Comparison of ENCODE assay signal across 32 cellular contexts in the genomic region with DNA sequence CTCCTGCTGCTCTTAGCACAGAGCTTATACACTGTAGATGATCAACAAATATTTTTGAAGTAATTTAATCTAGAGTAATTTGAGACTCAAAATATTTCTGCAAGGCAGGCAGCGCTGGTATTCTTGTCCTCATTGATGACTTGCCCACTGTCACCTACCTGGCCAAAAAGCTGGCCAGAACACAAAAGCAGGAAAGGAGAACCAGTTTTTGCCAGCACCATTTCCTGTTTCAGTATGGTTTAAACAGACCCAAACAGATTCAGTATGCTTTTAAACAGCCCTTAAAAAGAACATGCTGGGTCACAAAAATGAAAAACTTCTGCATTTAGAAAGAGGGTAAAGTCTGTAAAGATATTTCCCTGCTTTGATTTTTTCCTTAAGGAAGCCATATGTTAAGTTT. TPM values are rescaled to one million over a fixed set of nuclear protein-coding genes. Genes with fewer than 3 reads are reported as not detected.
DNase-seq lines count a peak whose midpoint lies in the region; ATAC-seq and TF ChIP-seq lines count a peak whose summit lies in the region.
"Had no signal": no experiment of that assay in that cellular context is flagged by ENCODE, and none has a peak within 500 bp of the region (broad histone marks: within the 10 kb centered on the region; RNA-seq: fewer than 3 reads in every experiment).

No MANE protein-coding gene starts in this region.

- H2AFZ ChIP-seq in Karpas-422 (ENCODE audit: low read length) (peak overlapping the region; percentile 56; the same call in 1 of the 2 replicates), PC-3 (ENCODE audit: low read length) (peak overlapping the region; percentile 37; the same call in 1 of the 2 replicates), hepatocyte (peak overlapping the region; percentile 12)
- H2AFZ ChIP-seq: neural progenitor cell had no signal

- 76% methylated on average over 1 of the region's 1 CpG for WGBS in hepatocyte (ENCODE audit: low lambda C conversion rate, missing lambda C conversion rate)

- no TSS peak for BruUV-seq in PC-3 (replicated peaks; lab: Mats Ljungman, UMichigan)

- ATAC-seq in PC-3 (no peak), HG03520 (IDR thresholded peaks at IDR 0.05; ENCODE audit: unreplicated experiment) (no peak), HG03097 (IDR thresholded peaks at IDR 0.05; ENCODE audit: low FRiP score, unreplicated experiment) (no peak)
- ATAC-seq: activated CD4-positive, CD25-positive, alpha-beta regulatory T cell treated with anti-CD3 and anti-CD28 coated beads, Interleukin-2, amount 50 U/mL, for 24 hours; gastrocnemius medialis; left colon; sciatic nerve; stimulated activated memory B cell treated with anti-CD40 and anti-IgM and Interleukin-4, amounts not matched to agents 10 μg/mL and 1 μg/mL and 100 μg/mL, for 72 hours; upper lobe of right lung had no signal

- H3K9me3 ChIP-seq in Karpas-422 (ENCODE audit: low read length), result no peaks in the 10 kb centered on the region
- no peaks in the 10 kb centered on the region for H3K9me3 ChIP-seq in PC-3 (ENCODE audit: low read length)
- H3K9me3 ChIP-seq in hepatocyte (ENCODE audit: low read depth), result no peaks in the 10 kb centered on the region
- H3K9me3 ChIP-seq: Caco-2, gastrocnemius medialis, SJSA1, upper lobe of right lung had no signal

- peaks cover 5% of the 10 kb centered on the region for H3K4me1 ChIP-seq in Karpas-422 (ENCODE audit: low read length)
- H3K4me1 ChIP-seq in PC-3 (ENCODE audit: insufficient read depth, low read length), result no peaks in the 10 kb centered on the region
- H3K4me1 ChIP-seq in hepatocyte (ENCODE audit: insufficient read depth), result peaks cover 9% of the 10 kb centered on the region
- H3K4me1 ChIP-seq: Caco-2, neural progenitor cell had no signal

- DNase-seq in GM12865 (ENCODE audit: low read depth) (peak; percentile 21), Karpas-422 (no peak), PC-3 (peak; percentile 30), hepatocyte (ENCODE audit: low spot score) (no peak)
- no peak for DNase-seq in activated T-cell treated with anti-CD3 and anti-CD28 coated beads, Interleukin-2, amount 50 U/mL, for 48 hours
- DNase-seq: activated CD4-positive, alpha-beta T cell treated with anti-CD3 and anti-CD28 coated beads, Interleukin-2, amount 50 U/mL, for 48 hours; activated effector memory CD4-positive, alpha-beta T cell treated with Interleukin-2 at 50 U/mL for 16 hours; aorta; Caco-2; DMS79 treated with DMSO at 0.1 percent for 48 hours; gastrocnemius medialis; HCEC 1CT; hippocampal formation; left colon; mesendoderm; NCI-H1417; NCI-H2081 treated with DMSO at 0.1 percent for 48 hours; NCI-H446; NCI-H774; stimulated activated CD4-positive, alpha-beta T cell treated with anti-CD3 and anti-CD28 coated beads, Interleukin-12 subunit alpha, Interleukin-12 subunit beta, amount 100 ng/mL, for 4 hours; stimulated activated CD4-positive, alpha-beta T cell treated with anti-CD3 and anti-CD28 coated beads, Interleukin-4, amount 100 ng/mL, for 1 hour; upper lobe of right lung had no signal

- CTCF ChIA-PET in PC-3 (lab: Charles Lee), result no interaction called here

- H3K27ac ChIP-seq in Karpas-422 (ENCODE audit: low read length) (no peak overlapping the region), PC-3 (ENCODE audit: low read length) (no peak overlapping the region), hepatocyte (no peak overlapping the region)
- H3K27ac ChIP-seq: C4-2B, cardiac muscle cell, coronary artery, neural progenitor cell, SJSA1, upper lobe of right lung had no signal

- POLR2A ChIA-PET in PC-3 (lab: Charles Lee; ENCODE audit: unreplicated experiment), result no interaction called here

- intact Hi-C loops in PC-3 (cut with micrococcal nuclease), result no loop called here

- no peaks in the 10 kb centered on the region for H4K20me1 ChIP-seq in Karpas-422 (ENCODE audit: insufficient read depth, low read depth, low read length)
- no peaks in the 10 kb centered on the region for H4K20me1 ChIP-seq in PC-3 (ENCODE audit: low read length)
- H4K20me1 ChIP-seq in hepatocyte (ENCODE audit: insufficient read depth, poor library complexity, severe bottlenecking), result no peaks in the 10 kb centered on the region

- H3K4me3 ChIP-seq in GM12865 (ENCODE audit: low read depth, low read length) (no peak overlapping the region), Karpas-422 (ENCODE audit: low read length) (no peak overlapping the region), PC-3 (ENCODE audit: low read length) (no peak overlapping the region), hepatocyte (no peak overlapping the region)
- H3K4me3 ChIP-seq: cardiac muscle cell, coronary artery, gastrocnemius medialis, neural progenitor cell, SJSA1, upper lobe of right lung had no signal

- H3K27me3 ChIP-seq in Karpas-422 (ENCODE audit: low read length) (no peaks in the 10 kb centered on the region), PC-3 (ENCODE audit: low read length) (no peaks in the 10 kb centered on the region), hepatocyte (no peaks in the 10 kb centered on the region)
- H3K27me3 ChIP-seq: cardiac muscle cell, gastrocnemius medialis, neural progenitor cell, SJSA1, upper lobe of right lung had no signal

- H3K36me3 ChIP-seq in Karpas-422 (ENCODE audit: insufficient read depth, low read length) (no peaks in the 10 kb centered on the region), PC-3 (ENCODE audit: low read depth, low read length) (no peaks in the 10 kb centered on the region), hepatocyte (replicated peaks; ENCODE audit: insufficient read depth, low read depth) (no peaks in the 10 kb centered on the region)
- H3K36me3 ChIP-seq: cardiac muscle cell, gastrocnemius medialis, neural progenitor cell, SJSA1, upper lobe of right lung had no signal

- no peaks in the 10 kb centered on the region for H3K9me2 ChIP-seq in Karpas-422 (replicated peaks; ENCODE audit: insufficient read depth, low read length)
- no peaks in the 10 kb centered on the region for H3K9me2 ChIP-seq in PC-3 (replicated peaks; ENCODE audit: low read length)
- no peaks in the 10 kb centered on the region for H3K9me2 ChIP-seq in hepatocyte (replicated peaks; ENCODE audit: insufficient read depth)

- H3K4me2 ChIP-seq in Karpas-422 (ENCODE audit: low read depth, low read length, poor library complexity, severe bottlenecking) (no peak overlapping the region), PC-3 (ENCODE audit: low read length) (no peak overlapping the region), hepatocyte (no peak overlapping the region)
- H3K4me2 ChIP-seq: neural progenitor cell had no signal

- H3F3A ChIP-seq in PC-3 (ENCODE audit: low read length, unreplicated experiment), result no peaks in the 10 kb centered on the region

- H3K79me2 ChIP-seq in Karpas-422 (ENCODE audit: low read length), result no peaks in the 10 kb centered on the region
- no peaks in the 10 kb centered on the region for H3K79me2 ChIP-seq in PC-3 (ENCODE audit: low read length)
- H3K79me2 ChIP-seq in hepatocyte, result no peaks in the 10 kb centered on the region

- TF ChIP-seq CTCF in GM12865 (IDR thresholded peaks at IDR 0.05; ENCODE audit: insufficient read depth, low read depth, low read length, missing control alignments) (no peak), PC-3 (conservative IDR thresholded peaks at IDR 0.05; ENCODE audit: low read depth, low read length) (no peak), hepatocyte (IDR thresholded peaks at IDR 0.05; ENCODE audit: poor library complexity) (no peak)

- H3K9ac ChIP-seq in Karpas-422 (ENCODE audit: low read length) (no peak overlapping the region), PC-3 (ENCODE audit: low read length) (no peak overlapping the region)
- H3K9ac ChIP-seq: neural progenitor cell had no signal

RNA-seq across cellular contexts. Expression of gene ZNF280D, which starts 42.3 kb away (rescaled TPM):
- 12.0 and 48.0 TPM in 2 replicates for total RNA-seq in Karpas-422 (2014; rRNA removed; shearing (Covaris generic); ENCODE audit: low replicate concordance)
- 7.4 and 8.7 TPM in 2 replicates for total RNA-seq in PC-3 (2014; rRNA removed)
- 0.87 and 1.7 TPM in 2 replicates for total RNA-seq in hepatocyte
- 0.54 TPM in 1 of 2 replicates, not detected in the other for polyA plus RNA-seq in hepatocyte

Comparison
In these comparisons a context has a peak if more than half of its experiments do, and no peak if none do; other contexts are left out.
1. DNase-seq: peak in GM12865 (single experiment) and PC-3 (single experiment); none in Karpas-422 (single experiment), hepatocyte (single experiment) and activated T-cell treated with anti-CD3 and anti-CD28 coated beads, Interleukin-2, amount 50 U/mL, for 48 hours (0 of 2).
2. Peak in every context shown above with its lines, with median percentiles within 50 percentile points of each other: H2AFZ ChIP-seq.